Comparison of ENCODE assay signal across 9 cellular contexts in genomic region chr19:9586764-9587163, GRCh38. TPM values are rescaled to one million over a fixed set of nuclear protein-coding genes. Genes with fewer than 3 reads are reported as not detected.
DNase-seq lines count a peak whose midpoint lies in the region; ATAC-seq and TF ChIP-seq lines count a peak whose summit lies in the region.
"Had no signal": no experiment of that assay in that cellular context is flagged by ENCODE, and none has a peak within 500 bp of the region (broad histone marks: within the 10 kb centered on the region; RNA-seq: fewer than 3 reads in every experiment).

No MANE protein-coding gene starts in this region.

- no peak overlapping the region for H3K4me3 ChIP-seq in retinal pigment epithelial cell (ENCODE audit: low read length)

- ATAC-seq in activated naive CD8-positive, alpha-beta T cell treated with anti-CD3 and anti-CD28 coated beads, Interleukin-2, amount 10 ng/mL, durations not matched to agents 7 days and 5 days (ENCODE audit: low read depth): peak; percentile 48
- ATAC-seq in left cardiac atrium: peak in 1 of 2 donors; percentile 36
- ATAC-seq in HG03135 (IDR thresholded peaks at IDR 0.05; ENCODE audit: unreplicated experiment): no peak

- H3K9me3 Mint-ChIP-seq in activated naive CD8-positive, alpha-beta T cell treated with anti-CD3 and anti-CD28 coated beads, Interleukin-2, amount 10 ng/mL, durations not matched to agents 7 days and 5 days: peaks cover 4% of the 10 kb centered on the region

- peaks cover 14% of the 10 kb centered on the region for H3K4me1 Mint-ChIP-seq in activated naive CD8-positive, alpha-beta T cell treated with anti-CD3 and anti-CD28 coated beads, Interleukin-2, amount 10 ng/mL, durations not matched to agents 7 days and 5 days

- DNase-seq in EL (peak; percentile 68), NCI-H1105 (lab: John Stamatoyannopoulos, UW) (peak; percentile 33), SW480 (ENCODE audit: low spot score) (peak; percentile 76), left cardiac atrium (peak; percentile 61), retinal pigment epithelial cell (ENCODE audit: low read depth) (no peak), GM19240 (ENCODE audit: insufficient read length, low spot score) (no peak)
- DNase-seq in activated naive CD8-positive, alpha-beta T cell treated with anti-CD3 and anti-CD28 coated beads, Interleukin-2, amount 10 ng/mL, durations not matched to agents 7 days and 5 days: peak; percentile 63

- H3K27me3 Mint-ChIP-seq in activated naive CD8-positive, alpha-beta T cell treated with anti-CD3 and anti-CD28 coated beads, Interleukin-2, amount 10 ng/mL, durations not matched to agents 7 days and 5 days: peaks cover 11% of the 10 kb centered on the region

- POLR2A ChIA-PET in activated naive CD8-positive, alpha-beta T cell treated with anti-CD3 and anti-CD28 coated beads, Interleukin-2, amount 10 ng/mL, durations not matched to agents 7 days and 5 days (lab: Charles Lee): interaction anchor here (0.6 kb wide), 1 partner anchor 838 kb away, joined by 3 read pairs; no protein-coding TSS in a partner anchor

- TF ChIP-seq CTCF in retinal pigment epithelial cell (conservative IDR thresholded peaks at IDR 0.05; ENCODE audit: low read depth, low read length): peak; percentile 80

- peak overlapping the region; percentile 6 for H3K4me3 Mint-ChIP-seq in activated naive CD8-positive, alpha-beta T cell treated with anti-CD3 and anti-CD28 coated beads, Interleukin-2, amount 10 ng/mL, durations not matched to agents 7 days and 5 days
- H3K4me3 Mint-ChIP-seq: activated naive CD8-positive, alpha-beta T cell had no signal

- intact Hi-C loops in left cardiac atrium (cut with DNase I): no loop called here

- H3K36me3 Mint-ChIP-seq in activated naive CD8-positive, alpha-beta T cell treated with anti-CD3 and anti-CD28 coated beads, Interleukin-2, amount 10 ng/mL, durations not matched to agents 7 days and 5 days: peaks cover 7% of the 10 kb centered on the region

- no peak overlapping the region for H3K27ac Mint-ChIP-seq in activated naive CD8-positive, alpha-beta T cell treated with anti-CD3 and anti-CD28 coated beads, Interleukin-2, amount 10 ng/mL, durations not matched to agents 7 days and 5 days
- H3K27ac Mint-ChIP-seq: activated naive CD8-positive, alpha-beta T cell had no signal

RNA-seq across cellular contexts. Expression of gene ZNF121, which starts 2.5 kb away (rescaled TPM):
- 10 to 100 TPM; 56.8 to 58.3 TPM for total RNA-seq in activated naive CD8-positive, alpha-beta T cell treated with anti-CD3 and anti-CD28 coated beads, Interleukin-2, amount 10 ng/mL, durations not matched to agents 7 days and 5 days
- total RNA-seq in left cardiac atrium: 10 to 100 TPM; 14.7 to 23.0 TPM

RNA-seq across cellular contexts. Expression of gene ZNF561, which starts 34.3 kb away (rescaled TPM):
- 10 to 100 TPM; 34.0 to 39.5 TPM for total RNA-seq in activated naive CD8-positive, alpha-beta T cell treated with anti-CD3 and anti-CD28 coated beads, Interleukin-2, amount 10 ng/mL, durations not matched to agents 7 days and 5 days
- total RNA-seq in left cardiac atrium: 10 to 100 TPM; 18.9 to 20.1 TPM

RNA-seq across cellular contexts. Expression of gene ZNF426, which starts 48.3 kb away (rescaled TPM):
- 10 to 100 TPM; 19.1 to 19.8 TPM for total RNA-seq in activated naive CD8-positive, alpha-beta T cell treated with anti-CD3 and anti-CD28 coated beads, Interleukin-2, amount 10 ng/mL, durations not matched to agents 7 days and 5 days
- total RNA-seq in left cardiac atrium: 10 to 100 TPM; 12.1 to 16.0 TPM

Comparison
In these comparisons a context has a peak if more than half of its experiments do, and no peak if none do; other contexts are left out.
1. DNase-seq: peak in EL (single experiment), NCI-H1105 (single experiment), SW480 (single experiment), activated naive CD8-positive, alpha-beta T cell treated with anti-CD3 and anti-CD28 coated beads, Interleukin-2, amount 10 ng/mL, durations not matched to agents 7 days and 5 days (single experiment) and left cardiac atrium (single experiment); none in retinal pigment epithelial cell (single experiment) and GM19240 (single experiment).